In the genomic region with DNA sequence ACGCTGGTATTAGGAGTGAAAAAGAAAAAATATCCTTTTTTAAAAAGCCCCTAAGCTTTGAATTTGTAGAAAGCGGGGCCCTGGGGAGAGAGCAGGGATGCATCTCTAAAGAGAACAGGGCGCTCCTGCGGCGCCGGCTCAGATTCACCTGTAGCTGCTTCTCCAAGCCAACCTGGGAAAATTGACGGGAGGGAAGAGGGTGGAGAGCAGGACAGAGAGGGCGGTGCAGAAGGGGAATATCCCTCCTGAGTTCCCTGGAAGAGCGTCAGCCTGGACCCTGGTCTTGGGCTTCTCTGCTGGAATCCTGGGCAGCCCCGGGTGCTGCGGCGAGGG, we compare ENCODE assay signal across 10 cellular contexts. TPM values are rescaled to one million over a fixed set of nuclear protein-coding genes. Genes with fewer than 3 reads are reported as not detected.
DNase-seq lines count a peak whose midpoint lies in the region; ATAC-seq, FAIRE-seq and TF ChIP-seq lines count a peak whose summit lies in the region.
"Had no signal": no experiment of that assay in that cellular context is flagged by ENCODE, and none has a peak within 500 bp of the region (broad histone marks: within the 10 kb centered on the region; RNA-seq: fewer than 3 reads in every experiment).

No MANE protein-coding gene starts in this region.

- TF ChIP-seq CTCF in OCI-LY3 (IDR thresholded peaks at IDR 0.05; ENCODE audit: low read depth, low read length) (no peak), epithelial cell of esophagus (IDR thresholded peaks at IDR 0.05; ENCODE audit: insufficient read depth, low read depth, low read length, missing control alignments) (no peak), progenitor cell of endocrine pancreas (IDR thresholded peaks at IDR 0.05; ENCODE audit: unreplicated experiment) (no peak)

- H3K9me3 Mint-ChIP-seq in progenitor cell of endocrine pancreas (ENCODE audit: low read depth) = peaks cover 3% of the 10 kb centered on the region

- H3K36me3 Mint-ChIP-seq in progenitor cell of endocrine pancreas (ENCODE audit: insufficient read depth) = no peaks in the 10 kb centered on the region

- peaks cover 11% of the 10 kb centered on the region for H3K27me3 Mint-ChIP-seq in progenitor cell of endocrine pancreas

- no peak for DNase-seq in GM12892 (ENCODE audit: insufficient read length)
- no peak for DNase-seq in epithelial cell of esophagus (ENCODE audit: low read depth)
- DNase-seq in progenitor cell of endocrine pancreas (ENCODE audit: low spot score, unreplicated experiment) = no peak
- DNase-seq in substantia nigra (lab: John Stamatoyannopoulos, UW) = no peak
- DNase-seq: SIG-M5 had no signal

- H3K27ac ChIP-seq in OCI-LY3 (ENCODE audit: low read length) (no peak overlapping the region), substantia nigra (ENCODE audit: low read depth, low read length, poor library complexity, severe bottlenecking) (no peak overlapping the region)

- no peaks in the 10 kb centered on the region for H3K79me2 ChIP-seq in OCI-LY3 (ENCODE audit: low read length)

- peaks cover 66% of the 10 kb centered on the region for H3K4me1 ChIP-seq in OCI-LY3 (ENCODE audit: low read length)

- no peaks in the 10 kb centered on the region for H3K36me3 ChIP-seq in OCI-LY3 (replicated peaks; ENCODE audit: low read depth, low read length)

- H3K4me3 ChIP-seq in OCI-LY3 (ENCODE audit: low read length) (peak overlapping the region; percentile 93), epithelial cell of esophagus (ENCODE audit: low read length) (peak overlapping the region; percentile 44)

- H2AFZ ChIP-seq in OCI-LY3 (ENCODE audit: low read depth, low read length) = 0 out of 2 replicates have a peak overlapping the region, but pooled peaks have one; percentile 71

- peaks cover 10% of the 10 kb centered on the region for H3K4me1 Mint-ChIP-seq in progenitor cell of endocrine pancreas (ENCODE audit: low read depth)

- no peak for TF ChIP-seq POLR2A in GM12892 (IDR thresholded peaks at IDR 0.05; ENCODE audit: low read depth, low read length)

- H3K9me3 ChIP-seq in OCI-LY3 (ENCODE audit: insufficient read depth, low read length) = no peaks in the 10 kb centered on the region

- H4K20me1 ChIP-seq in OCI-LY3 (ENCODE audit: insufficient read depth, low read length) = no peaks in the 10 kb centered on the region

- H3K4me3 Mint-ChIP-seq in progenitor cell of endocrine pancreas (ENCODE audit: low read depth) = peak overlapping the region; percentile 83

- peak overlapping the region; percentile 87 for H3K4me2 ChIP-seq in OCI-LY3 (ENCODE audit: low read length)

- H3K27me3 ChIP-seq in OCI-LY3 (ENCODE audit: low read depth, low read length) = no peaks in the 10 kb centered on the region

- H3K9ac ChIP-seq in OCI-LY3 (ENCODE audit: low read length) = peak overlapping the region; percentile 78

- no peak for ATAC-seq in HG02763 (IDR thresholded peaks at IDR 0.05; ENCODE audit: unreplicated experiment)
- ATAC-seq in HG03520 (IDR thresholded peaks at IDR 0.05; ENCODE audit: unreplicated experiment) = no peak
- no peak for ATAC-seq in GM18870 (IDR thresholded peaks at IDR 0.05; ENCODE audit: unreplicated experiment)

- H3K27ac Mint-ChIP-seq in progenitor cell of endocrine pancreas = peak overlapping the region; percentile 95

- FAIRE-seq in GM12892 (lab: Jason Lieb, UNC) = peak; percentile 87

RNA-seq across cellular contexts. Expression of gene SOWAHD, which starts 0.8 kb away (rescaled TPM):
- polyA plus RNA-seq in GM12892 (2012; ENCODE audit: missing spikeins) = 0.89 TPM
- total RNA-seq in progenitor cell of endocrine pancreas = 0.69 and 0.91 TPM in 2 replicates
- total RNA-seq: myocyte had no signal

RNA-seq across cellular contexts. Expression of gene RPL39, which starts 33.8 kb away (rescaled TPM):
- polyA plus RNA-seq in GM12892 (2012; ENCODE audit: missing spikeins) = 9,006 TPM
- 2,140 and 2,224 TPM in 2 replicates for total RNA-seq in progenitor cell of endocrine pancreas
